In genomic region chr10:121926157-121926556, GRCh38 we compare ENCODE assay signal across 1 cellular context.
TF ChIP-seq lines count a peak whose summit lies in the region.

No MANE protein-coding gene starts in this region.

TF ChIP-seq in WTC11, 78 proteins besides CTCF, POLR2A, EP300 and RAD21 (continued from another document):
- TF ChIP-seq ATF2 (CRISPR knock-in tag; IDR thresholded peaks at IDR 0.05; ENCODE audit: borderline replicate concordance, low read depth) (no peak), NFATC4 (CRISPR knock-in tag; IDR thresholded peaks at IDR 0.05) (no peak), EMX1 (CRISPR knock-in tag; IDR thresholded peaks at IDR 0.05) (no peak), IRF2 (CRISPR knock-in tag; IDR thresholded peaks at IDR 0.05; ENCODE audit: borderline replicate concordance, low read depth) (no peak), SMAD4 (CRISPR knock-in tag; IDR thresholded peaks at IDR 0.05) (no peak), NR2C2 (CRISPR knock-in tag; IDR thresholded peaks at IDR 0.05) (no peak), ZNF317 (CRISPR knock-in tag; IDR thresholded peaks at IDR 0.05; ENCODE audit: borderline replicate concordance, low read depth) (no peak), MYBL2 (CRISPR knock-in tag; IDR thresholded peaks at IDR 0.05) (no peak), MAX (CRISPR knock-in tag; IDR thresholded peaks at IDR 0.05) (no peak), HMGXB4 (CRISPR knock-in tag; IDR thresholded peaks at IDR 0.05) (no peak)
